20 cellular contexts compared by ENCODE assay signal in genomic region chr11:40215605-40216004, GRCh38.
"Had no signal": no experiment of that assay in that cellular context is flagged by ENCODE, and none has a peak within 500 bp of the region (broad histone marks: within the 10 kb centered on the region; RNA-seq: fewer than 3 reads in every experiment).

No MANE protein-coding gene starts in this region.

- DNase-seq: activated B cell treated with CpG ODN at 0.5 μM for 24 hours; activated CD4-positive, alpha-beta T cell treated with anti-CD3 and anti-CD28 coated beads, Interleukin-2, amount 50 U/mL, for 1 hour; activated CD8-positive, alpha-beta memory T cell treated with anti-CD3 and anti-CD28 coated beads, Interleukin-2, amount 10 ng/mL, durations not matched to agents 7 days and 5 days; activated CD8-positive, alpha-beta T cell treated with anti-CD3 and anti-CD28 coated beads for 36 hours; activated T-cell treated with anti-CD3 and anti-CD28 coated beads, Interleukin-2, amount 50 U/mL, for 48 hours; effector CD8-positive, alpha-beta T cell; glutamatergic neuron; islet precursor cell; mammary epithelial cell; naive thymus-derived CD4-positive, alpha-beta T cell; right lobe of liver; stimulated activated CD4-positive, alpha-beta T cell treated with anti-CD3 and anti-CD28 coated beads, Interleukin-2, amount 100 ng/mL, for 48 hours; T-cell; upper lobe of right lung had no signal

- H3K36me3 ChIP-seq: neutrophil, right lobe of liver, upper lobe of right lung had no signal

- H3K27ac Mint-ChIP-seq: activated B cell treated with CpG ODN at 0.5 μM for 24 hours; activated CD8-positive, alpha-beta memory T cell treated with anti-CD3 and anti-CD28 coated beads, Interleukin-2, amount 10 ng/mL, durations not matched to agents 7 days and 5 days; activated CD8-positive, alpha-beta T cell treated with anti-CD3 and anti-CD28 coated beads for 36 hours; activated naive CD4-positive, alpha-beta T cell treated with anti-CD3 and anti-CD28 coated beads, Interleukin-2, amount 50 U/mL, for 72 hours; activated T-helper 2 cell treated with anti-CD3 and anti-CD28 coated beads, Interferon-gamma antibody, Interleukin-2, Interleukin-4, amounts not matched to agents 10 μg/mL and 5 μg/mL and 100 μg/mL, durations not matched to agents 14 hours and 24 hours and 36 hours; mesothelial cell of epicardium; naive thymus-derived CD4-positive, alpha-beta T cell; progenitor cell of endocrine pancreas; stimulated activated naive CD8-positive, alpha-beta T cell treated with anti-CD3 and anti-CD28 coated beads, Interleukin-15, Interleukin-2, amounts not matched to agents 100 ng/mL and 50 ng/mL, for 24 hours; T-cell had no signal

- H3K9me3 ChIP-seq: neutrophil, right lobe of liver, upper lobe of right lung had no signal

- H3K27ac ChIP-seq: neutrophil, right lobe of liver, upper lobe of right lung had no signal

- H3K27me3 Mint-ChIP-seq: activated B cell treated with CpG ODN at 0.5 μM for 24 hours; activated CD8-positive, alpha-beta memory T cell treated with anti-CD3 and anti-CD28 coated beads, Interleukin-2, amount 10 ng/mL, durations not matched to agents 7 days and 5 days; activated CD8-positive, alpha-beta T cell treated with anti-CD3 and anti-CD28 coated beads for 36 hours; naive thymus-derived CD4-positive, alpha-beta T cell; progenitor cell of endocrine pancreas; stimulated activated naive CD8-positive, alpha-beta T cell treated with anti-CD3 and anti-CD28 coated beads, Interleukin-15, Interleukin-2, amounts not matched to agents 100 ng/mL and 50 ng/mL, for 24 hours; T-cell had no signal

- H3K36me3 Mint-ChIP-seq: activated CD8-positive, alpha-beta memory T cell treated with anti-CD3 and anti-CD28 coated beads, Interleukin-2, amount 10 ng/mL, durations not matched to agents 7 days and 5 days; T-cell had no signal

- H3K4me1 Mint-ChIP-seq: activated B cell treated with CpG ODN at 0.5 μM for 24 hours; activated CD8-positive, alpha-beta memory T cell treated with anti-CD3 and anti-CD28 coated beads, Interleukin-2, amount 10 ng/mL, durations not matched to agents 7 days and 5 days; naive thymus-derived CD4-positive, alpha-beta T cell; T-cell had no signal

- ATAC-seq: activated CD8-positive, alpha-beta memory T cell treated with anti-CD3 and anti-CD28 coated beads, Interleukin-2, amount 10 ng/mL, durations not matched to agents 7 days and 5 days; activated CD8-positive, alpha-beta T cell treated with anti-CD3 and anti-CD28 coated beads for 36 hours; activated naive CD4-positive, alpha-beta T cell treated with anti-CD3 and anti-CD28 coated beads, Interleukin-2, amount 50 U/mL, for 72 hours; naive thymus-derived CD4-positive, alpha-beta T cell; right lobe of liver; T-cell; upper lobe of right lung had no signal

- H3K4me3 ChIP-seq: right lobe of liver, upper lobe of right lung had no signal

- H3K4me3 Mint-ChIP-seq: activated B cell treated with CpG ODN at 0.5 μM for 24 hours; activated CD8-positive, alpha-beta memory T cell treated with anti-CD3 and anti-CD28 coated beads, Interleukin-2, amount 10 ng/mL, durations not matched to agents 7 days and 5 days; activated CD8-positive, alpha-beta T cell treated with anti-CD3 and anti-CD28 coated beads for 36 hours; mesothelial cell of epicardium; naive thymus-derived CD4-positive, alpha-beta T cell; stimulated activated naive CD8-positive, alpha-beta T cell treated with anti-CD3 and anti-CD28 coated beads, Interleukin-15, Interleukin-2, amounts not matched to agents 100 ng/mL and 50 ng/mL, for 24 hours; T-cell had no signal

- H3K4me1 ChIP-seq: right lobe of liver, upper lobe of right lung had no signal

- H3K9me3 Mint-ChIP-seq: mesothelial cell of epicardium had no signal

- H3K27me3 ChIP-seq: neutrophil, right lobe of liver, upper lobe of right lung had no signal
